21 cellular contexts compared by ENCODE assay signal in genomic region chr17:81116704-81117103, GRCh38. TPM values are rescaled to one million over a fixed set of nuclear protein-coding genes. Genes with fewer than 3 reads are reported as not detected.
DNase-seq lines count a peak whose midpoint lies in the region; ATAC-seq and TF ChIP-seq lines count a peak whose summit lies in the region.
"Had no signal": no experiment of that assay in that cellular context is flagged by ENCODE, and none has a peak within 500 bp of the region (broad histone marks: within the 10 kb centered on the region; RNA-seq: fewer than 3 reads in every experiment).

No MANE protein-coding gene starts in this region.

- H2BK5ac ChIP-seq in neuronal stem cell (ENCODE audit: low read length): no peak overlapping the region

- H3K23ac ChIP-seq in neuronal stem cell (ENCODE audit: low read depth, low read length, poor library complexity): no peak overlapping the region

- no peaks in the 10 kb centered on the region; a peak in 2 of 22 replicates for H3K36me3 ChIP-seq in BLaER1 treated with 17β-estradiol and CSF1 and Interleukin-3, amounts not matched to agents 10 nM and 100 nM
- H3K36me3 ChIP-seq in endodermal cell (ENCODE audit: control insufficient read depth, insufficient read depth, low read length) (no peaks in the 10 kb centered on the region), neuronal stem cell (replicated peaks in 1 of 2; ENCODE audit: control insufficient read depth in 2 of 2, insufficient read depth in 2 of 2, low read length in 2 of 2) (peaks cover 0 to 8% of the 10 kb centered on the region in 2 donors)

- H3K14ac ChIP-seq in neuronal stem cell (ENCODE audit: low read length): peak overlapping the region; percentile 71

- H3K18ac ChIP-seq in neuronal stem cell (ENCODE audit: low read length): peak overlapping the region; percentile 48

- H3K4ac ChIP-seq in neuronal stem cell (ENCODE audit: low read length): no peak overlapping the region

- WGBS in endodermal cell (ENCODE audit: insufficient coverage in 1 of 2, insufficient read length in 1 of 2), 2 experiments: 80 to 87% methylated on average over 2 to 8 of the region's 8 CpGs
- no CpG with 5 or more reads among the region's 8 CpGs for WGBS in neuronal stem cell (ENCODE audit: extremely low coverage in 2 of 2, insufficient read length in 2 of 2, insufficient replicate concordance in 1 of 2), 2 donors

- peak overlapping the region in 2 of 11 experiments; percentile 30 to 38; a peak in 1 of 22 replicates for H3K9ac ChIP-seq in BLaER1 treated with 17β-estradiol and CSF1 and Interleukin-3, amounts not matched to agents 10 nM and 100 nM
- no peak overlapping the region for H3K9ac ChIP-seq in endodermal cell (ENCODE audit: extremely low read depth, low read length, poor library complexity, severe bottlenecking)
- H3K9ac ChIP-seq in neuronal stem cell (ENCODE audit: low read depth, low read length, poor library complexity): peak overlapping the region; percentile 24

- no peaks in the 10 kb centered on the region for H3K9me3 Mint-ChIP-seq in endodermal cell
- H3K9me3 Mint-ChIP-seq: IgD-negative memory B cell had no signal

- H2AK5ac ChIP-seq in neuronal stem cell (ENCODE audit: low read depth, low read length): no peak overlapping the region

- no peak overlapping the region for H3K4me3 Mint-ChIP-seq in endodermal cell

- no peak overlapping the region for H2BK120ac ChIP-seq in neuronal stem cell (ENCODE audit: low read depth, low read length)

- no peak overlapping the region for H2BK12ac ChIP-seq in neuronal stem cell (ENCODE audit: low read length)

- no peaks in the 10 kb centered on the region for H3K9me3 ChIP-seq in BLaER1 treated with 17β-estradiol and CSF1 and Interleukin-3, amounts not matched to agents 10 nM and 100 nM (replicated peaks in 1 of 11)
- H3K9me3 ChIP-seq in endodermal cell (ENCODE audit: control insufficient read depth, low read length): no peaks in the 10 kb centered on the region
- no peaks in the 10 kb centered on the region for H3K9me3 ChIP-seq in neuronal stem cell (replicated peaks in 1 of 2; ENCODE audit: control insufficient read depth in 2 of 2, insufficient read depth in 1 of 2, low read depth in 1 of 2, low read length in 2 of 2)

- no peaks in the 10 kb centered on the region for H3K79me1 ChIP-seq in neuronal stem cell (ENCODE audit: low read depth, low read length)

- H3K4me2 ChIP-seq in BLaER1 treated with 17β-estradiol and CSF1 and Interleukin-3, amounts not matched to agents 10 nM and 100 nM: peak overlapping the region in 9 of 11 experiments; percentile 13 to 89 (median 82); a peak in 18 of 22 replicates
- H3K4me2 ChIP-seq in neuronal stem cell (ENCODE audit: insufficient read depth, low read length, poor library complexity, severe bottlenecking): no peak overlapping the region

- no peaks in the 10 kb centered on the region for H3K36me3 Mint-ChIP-seq in endodermal cell (ENCODE audit: low read depth)
- H3K36me3 Mint-ChIP-seq: CD4-positive, CD25-positive, alpha-beta regulatory T cell; IgD-negative memory B cell had no signal

- peak overlapping the region; percentile 68 for H3K27ac Mint-ChIP-seq in endodermal cell
- H3K27ac Mint-ChIP-seq: CD4-positive, CD25-positive, alpha-beta regulatory T cell had no signal

- no peak overlapping the region for H2BK15ac ChIP-seq in neuronal stem cell (ENCODE audit: low read length)

- H4K8ac ChIP-seq in neuronal stem cell (ENCODE audit: low read depth, low read length): no peak overlapping the region

- ATAC-seq in GM19463 (IDR thresholded peaks at IDR 0.05; ENCODE audit: unreplicated experiment): no peak
- ATAC-seq: GM12878 had no signal

- no peak overlapping the region for H3K27ac ChIP-seq in BLaER1 treated with 17β-estradiol and CSF1 and Interleukin-3, amounts not matched to agents 10 nM and 100 nM
- H3K27ac ChIP-seq in endodermal cell (ENCODE audit: low read depth, low read length): no peak overlapping the region
- H3K27ac ChIP-seq in neuronal stem cell (replicated peaks; ENCODE audit: low read length): no peak overlapping the region

- H4K20me1 ChIP-seq in BLaER1 treated with 17β-estradiol and CSF1 and Interleukin-3, amounts not matched to agents 10 nM and 100 nM: peaks cover 0 to 92% (median 16%) of the 10 kb centered on the region in 11 experiments; a peak in 14 of 22 replicates

- H3K4me1 Mint-ChIP-seq in endodermal cell: no peaks in the 10 kb centered on the region

- TF ChIP-seq CTCF in endodermal cell (conservative IDR thresholded peaks at IDR 0.05): no peak

- H4K91ac ChIP-seq in neuronal stem cell (ENCODE audit: low read depth, low read length, poor library complexity): no peak overlapping the region

- H3K4me1 ChIP-seq in BLaER1 treated with 17β-estradiol and CSF1 and Interleukin-3, amounts not matched to agents 10 nM and 100 nM: peaks cover 0 to 55% (median 41%) of the 10 kb centered on the region in 10 experiments; a peak in 15 of 20 replicates
- H3K4me1 ChIP-seq in endodermal cell (ENCODE audit: control insufficient read depth, insufficient read depth, low read length): no peaks in the 10 kb centered on the region
- peaks cover 0 to 5% of the 10 kb centered on the region in 2 donors for H3K4me1 ChIP-seq in neuronal stem cell (ENCODE audit: control insufficient read depth in 2 of 2, insufficient read depth in 1 of 2, low read depth in 1 of 2, low read length in 2 of 2)

- no peak overlapping the region for H3K4me3 ChIP-seq in BLaER1 treated with 17β-estradiol and CSF1 and Interleukin-3, amounts not matched to agents 10 nM and 100 nM
- H3K4me3 ChIP-seq in endodermal cell (ENCODE audit: low read length) (no peak overlapping the region), neuronal stem cell (ENCODE audit: low read length in 2 of 2) (peak overlapping the region in 1 of 2 donors; percentile 14)
- H3K4me3 ChIP-seq: GM12878 had no signal

- DNase-seq in HT-29 (ENCODE audit: low spot score) (peak; percentile 56), endodermal cell (no peak), neuronal stem cell (ENCODE audit: low spot score) (no peak), HCEC 1CT (no peak), NCI-H128 (lab: John Stamatoyannopoulos, UW; ENCODE audit: unreplicated experiment) (no peak), NCI-H2081 (lab: John Stamatoyannopoulos, UW) (no peak)
- DNase-seq: ACHN; AML-193; CD4-positive, CD25-positive, alpha-beta regulatory T cell; DND-41; Kasumi-1; NCI-H1105; NCI-H1694 treated with DMSO at 0.1 percent for 48 hours; NCI-H82 had no signal

- peaks cover 46 to 73% (median 66%) of the 10 kb centered on the region in 11 experiments for H3K27me3 ChIP-seq in BLaER1 treated with 17β-estradiol and CSF1 and Interleukin-3, amounts not matched to agents 10 nM and 100 nM
- H3K27me3 ChIP-seq in endodermal cell (ENCODE audit: control insufficient read depth, insufficient read depth, low read length, poor library complexity, severe bottlenecking) (no peaks in the 10 kb centered on the region), neuronal stem cell (ENCODE audit: control insufficient read depth in 3 of 3, insufficient read depth in 3 of 3, low read depth in 1 of 3, low read length in 3 of 3) (peaks cover 0 to 8% (median 0%) of the 10 kb centered on the region in 3 experiments)

- no peaks in the 10 kb centered on the region for H3K27me3 Mint-ChIP-seq in endodermal cell (ENCODE audit: insufficient read depth)
- H3K27me3 Mint-ChIP-seq: CD4-positive, CD25-positive, alpha-beta regulatory T cell had no signal

- no peak overlapping the region for H2AFZ ChIP-seq in neuronal stem cell (ENCODE audit: low read length)

RNA-seq across cellular contexts. Expression of gene PVALEF, which starts 48.6 kb away (rescaled TPM):
- total RNA-seq in HT-29 (2014; rRNA removed; shearing (Covaris generic)): not detected in 2 replicates
- not detected for total RNA-seq in endodermal cell
- polyA plus RNA-seq in endodermal cell (2013, experiment 1 of 2): not detected
- polyA plus RNA-seq in endodermal cell (2013, experiment 2 of 2): not detected
- 0.06 TPM for polyA plus RNA-seq in neuronal stem cell (2013, experiment 1 of 2)
- 0.04 TPM for polyA plus RNA-seq in neuronal stem cell (2013, experiment 2 of 2)
- total RNA-seq: CD4-positive, CD25-positive, alpha-beta regulatory T cell; GM12878; H1; HT1080; SK-MEL-5 had no signal
- polyA plus RNA-seq: CD4-positive, CD25-positive, alpha-beta regulatory T cell; GM12878; IgD-negative memory B cell had no signal

RNA-seq across cellular contexts. Expression of gene AATK, which starts 49.3 kb away (rescaled TPM):
- 64.6 and 71.3 TPM in 2 replicates for total RNA-seq in HT-29 (2014; rRNA removed; shearing (Covaris generic))
- total RNA-seq in endodermal cell: 1 to 10 TPM; 3.3 to 4.3 TPM
- polyA plus RNA-seq in endodermal cell (2013, experiment 1 of 2): 2.7 TPM
- polyA plus RNA-seq in endodermal cell (2013, experiment 2 of 2): 4.6 TPM
- 5.6 TPM for polyA plus RNA-seq in neuronal stem cell (2013, experiment 1 of 2)
- polyA plus RNA-seq in neuronal stem cell (2013, experiment 2 of 2): 5.4 TPM
- total RNA-seq: CD4-positive, CD25-positive, alpha-beta regulatory T cell; GM12878 had no signal

Comparison
In these comparisons a context has a peak if more than half of its experiments do, and no peak if none do; other contexts are left out.
1. RNA of gene AATK, which starts 49.3 kb away (total RNA-seq): 64.6 to 71.3 TPM in HT-29; 3.3 to 4.3 TPM in endodermal cell; every median in the first group is over 10 times any median in the second.